Comparison of ENCODE assay signal across 8 cellular contexts in genomic region chr16:8567355-8568230, GRCh38. TPM values are rescaled to one million over a fixed set of nuclear protein-coding genes. Genes with fewer than 3 reads are reported as not detected.
A peak's percentile ranks its signal among the peaks of the same experiment; 100 is the strongest.
DNase-seq lines count a peak whose midpoint lies in the region; ATAC-seq and TF ChIP-seq lines count a peak whose summit lies in the region.

No MANE protein-coding gene starts in this region.

- H3K4me3 ChIP-seq in ascending aorta: no peak overlapping the region
- no peak overlapping the region for H3K4me3 ChIP-seq in smooth muscle cell

- H3K36me3 ChIP-seq in ascending aorta (no peaks in the 10 kb centered on the region), smooth muscle cell (ENCODE audit: low read depth) (no peaks in the 10 kb centered on the region)

- H3K9ac ChIP-seq in smooth muscle cell (ENCODE audit: low read depth): no peak overlapping the region

- H3K27me3 ChIP-seq in ascending aorta: no peaks in the 10 kb centered on the region
- H3K27me3 ChIP-seq in smooth muscle cell (ENCODE audit: low read depth): peaks cover 4% of the 10 kb centered on the region

- H2AFZ ChIP-seq in smooth muscle cell (ENCODE audit: low read depth): no peak overlapping the region

- peak; percentile 64 for ATAC-seq in HG02840 (IDR thresholded peaks at IDR 0.05; ENCODE audit: low FRiP score, unreplicated experiment)

- intact Hi-C loops in ascending aorta (cut with DNase I): loop anchor here (1.0 to 5.0 kb wide), 5 partner anchors 53 to 313 kb away; partner anchors contain the start of genes ABAT, METTL22, PMM2 and TMEM186

- H3K4me1 ChIP-seq in ascending aorta (peaks cover 0 to 11% of the 10 kb centered on the region in 2 donors), smooth muscle cell (ENCODE audit: low read depth) (peaks cover 7% of the 10 kb centered on the region)

- TF ChIP-seq CTCF in ascending aorta (IDR thresholded peaks at IDR 0.05) (peak; percentile 94 to 99 (median 97)), smooth muscle cell (IDR thresholded peaks at IDR 0.05; ENCODE audit: borderline replicate concordance, insufficient read depth, poor library complexity, severe bottlenecking) (peak; percentile 99)

- 22% methylated on average over 23 of the region's 23 CpGs for WGBS in smooth muscle cell (ENCODE audit: low lambda C conversion rate)

- H3K79me2 ChIP-seq in smooth muscle cell (ENCODE audit: low read depth): no peaks in the 10 kb centered on the region

- no peaks in the 10 kb centered on the region for H4K20me1 ChIP-seq in smooth muscle cell (ENCODE audit: low read depth)

- H3K27ac ChIP-seq in ascending aorta: no peak overlapping the region
- H3K27ac ChIP-seq in smooth muscle cell (ENCODE audit: low read depth): no peak overlapping the region

- H3K9me3 ChIP-seq in ascending aorta (no peaks in the 10 kb centered on the region), smooth muscle cell (replicated peaks; ENCODE audit: low read depth) (no peaks in the 10 kb centered on the region)

- H3F3A ChIP-seq in smooth muscle cell (ENCODE audit: low read depth): peaks cover 13% of the 10 kb centered on the region

- no peak overlapping the region for H3K4me2 ChIP-seq in smooth muscle cell

- DNase-seq in NK-92 treated with Interleukin-12 subunit alpha and Interleukin-12 subunit beta, amount 100 ng/mL, for 24 hours (lab: John Stamatoyannopoulos, UW): peak; percentile 36
- no peak for DNase-seq in NK-92 (lab: John Stamatoyannopoulos, UW; ENCODE audit: unreplicated experiment)
- peak; percentile 77 for DNase-seq in NCI-H146 treated with DMSO at 0.1 percent for 48 hours (lab: John Stamatoyannopoulos, UW; ENCODE audit: unreplicated experiment)
- DNase-seq in T-helper 2 cell: peak; percentile 20 to 87 (median 60)
- DNase-seq in ascending aorta (ENCODE audit: low spot score in 2 of 2): peak; percentile 37 to 86
- DNase-seq in hippocampal formation (lab: John Stamatoyannopoulos, UW): peak; percentile 59 to 70
- DNase-seq in smooth muscle cell (lab: John Stamatoyannopoulos, UW; ENCODE audit: unreplicated experiment): peak; percentile 30

RNA-seq across cellular contexts. Expression of gene TMEM114, which starts 22.7 kb away (rescaled TPM):
- total RNA-seq in ascending aorta (not detected), smooth muscle cell (not detected in 2 replicates)
- polyA plus RNA-seq in smooth muscle cell: not detected in 2 replicates

RNA-seq across cellular contexts. Expression of gene METTL22, which starts 53.9 kb away (rescaled TPM):
- total RNA-seq in ascending aorta (31.7 TPM), smooth muscle cell (19.2 and 21.2 TPM in 2 replicates)
- polyA plus RNA-seq in smooth muscle cell: 33.0 and 37.4 TPM in 2 replicates
